Comparison of ENCODE assay signal across 12 cellular contexts in genomic region chr19:3187662-3188511, GRCh38. TPM values are rescaled to one million over a fixed set of nuclear protein-coding genes. Genes with fewer than 3 reads are reported as not detected.
DNase-seq lines count a peak whose midpoint lies in the region; ATAC-seq, FAIRE-seq and TF ChIP-seq lines count a peak whose summit lies in the region.
"Had no signal": no experiment of that assay in that cellular context is flagged by ENCODE, and none has a peak within 500 bp of the region (broad histone marks: within the 10 kb centered on the region; RNA-seq: fewer than 3 reads in every experiment).

No MANE protein-coding gene starts in this region.

- no peak for DNase-seq in CD8-positive, alpha-beta T cell
- DNase-seq in astrocyte (ENCODE audit: low read depth), result no peak
- DNase-seq in C1 segment of cervical spinal cord (lab: John Stamatoyannopoulos, UW), result no peak
- no peak for DNase-seq in ascending aorta (ENCODE audit: low spot score in 2 of 2)
- DNase-seq: activated CD8-positive, alpha-beta memory T cell treated with anti-CD3 and anti-CD28 coated beads, Interleukin-2, amount 50 U/mL, for 48 hours; dorsolateral prefrontal cortex; NCI-H2227 treated with DMSO at 0.1 percent for 48 hours had no signal

- H3K27me3 ChIP-seq in CD8-positive, alpha-beta T cell (ENCODE audit: insufficient read depth, low read length), result no peaks in the 10 kb centered on the region
- H3K27me3 ChIP-seq in HUES64 (ENCODE audit: insufficient read depth, low read length) (no peaks in the 10 kb centered on the region), astrocyte (ENCODE audit: insufficient read depth, low read length) (no peaks in the 10 kb centered on the region), ascending aorta (no peaks in the 10 kb centered on the region)
- H3K27me3 ChIP-seq: dorsolateral prefrontal cortex had no signal

- peak overlapping the region; percentile 85 for H3K4me3 Mint-ChIP-seq in CD8-positive, alpha-beta T cell
- H3K4me3 Mint-ChIP-seq in astrocyte (ENCODE audit: unreplicated experiment), result peak overlapping the region; percentile 98
- peak overlapping the region; percentile 90 to 96 (median 93) for H3K4me3 Mint-ChIP-seq in nephron

- H4K20me1 ChIP-seq in astrocyte (ENCODE audit: insufficient read depth, low read length), result peaks cover 48% of the 10 kb centered on the region

- peaks cover 70% of the 10 kb centered on the region for H3K79me2 ChIP-seq in astrocyte (ENCODE audit: insufficient read depth, low read length)

- 89% methylated on average over 36 of the region's 36 CpGs for WGBS in HUES64

- H3K9me3 ChIP-seq in CD8-positive, alpha-beta T cell (ENCODE audit: low read length), result no peaks in the 10 kb centered on the region
- no peaks in the 10 kb centered on the region for H3K9me3 ChIP-seq in HUES64 (ENCODE audit: insufficient read depth, low read depth, low read length)
- H3K9me3 ChIP-seq in astrocyte (ENCODE audit: insufficient read depth, low read depth, low read length), result no peaks in the 10 kb centered on the region
- no peaks in the 10 kb centered on the region for H3K9me3 ChIP-seq in ascending aorta

- intact Hi-C loops in CD8-positive, alpha-beta T cell (cut with DNase I, micrococcal nuclease), result loop anchor here (5.0 to 10.0 kb wide), 4 partner anchors 317 to 1803 kb away; partner anchors contain the start of genes DOHH (in 1 of the 2), FZR1 (in 1 of the 2), KLF16 (in 1 of the 2) and NDUFS7 (in 1 of the 2)
- intact Hi-C loops in ascending aorta (cut with DNase I), result no loop called here

- H3K27ac Mint-ChIP-seq in CD8-positive, alpha-beta T cell, result no peak overlapping the region
- no peak overlapping the region for H3K27ac Mint-ChIP-seq in astrocyte (ENCODE audit: unreplicated experiment)
- no peak overlapping the region for H3K27ac Mint-ChIP-seq in nephron

- POLR2A ChIA-PET in CD8-positive, alpha-beta T cell (lab: Charles Lee), result no interaction called here

- H2AFZ ChIP-seq in astrocyte (ENCODE audit: low read depth, low read length), result no peak overlapping the region

- H3K4me3 ChIP-seq in CD8-positive, alpha-beta T cell (ENCODE audit: low read depth, low read length), result no peak overlapping the region
- H3K4me3 ChIP-seq in HUES64 (ENCODE audit: low read length), result 0 out of 2 replicates have a peak overlapping the region, but pooled peaks have one; percentile 3
- no peak overlapping the region for H3K4me3 ChIP-seq in astrocyte (ENCODE audit: insufficient read depth, low read depth, low read length)
- no peak overlapping the region for H3K4me3 ChIP-seq in ascending aorta

- no peak for TF ChIP-seq CTCF in CD8-positive, alpha-beta T cell (IDR thresholded peaks at IDR 0.05)
- TF ChIP-seq CTCF in astrocyte (IDR thresholded peaks at IDR 0.05; ENCODE audit: insufficient read depth, low read depth, low read length) (no peak), nephron (IDR thresholded peaks at IDR 0.05; ENCODE audit: unreplicated experiment in 3 of 3) (no peak), ascending aorta (IDR thresholded peaks at IDR 0.05) (no peak)

- H3K27ac ChIP-seq in CD8-positive, alpha-beta T cell (ENCODE audit: low read depth, low read length), result no peak overlapping the region
- H3K27ac ChIP-seq in HUES64 (ENCODE audit: low read depth, low read length) (no peak overlapping the region), astrocyte (ENCODE audit: low read depth, low read length) (no peak overlapping the region), ascending aorta (no peak overlapping the region)
- H3K27ac ChIP-seq: dorsolateral prefrontal cortex had no signal

- peaks cover 8% of the 10 kb centered on the region for H3K36me3 ChIP-seq in CD8-positive, alpha-beta T cell (ENCODE audit: insufficient read depth, low read length)
- H3K36me3 ChIP-seq in HUES64 (ENCODE audit: insufficient read depth, low read length), result 0 out of 2 replicates have a peak, but pooled peaks cover 6% of the 10 kb centered on the region
- H3K36me3 ChIP-seq in astrocyte (ENCODE audit: insufficient read depth, low read length), result no peaks in the 10 kb centered on the region
- peaks cover 0 to 5% of the 10 kb centered on the region in 2 donors for H3K36me3 ChIP-seq in ascending aorta

- FAIRE-seq in astrocyte (lab: Jason Lieb, UNC), result no peak

- peaks cover 59% of the 10 kb centered on the region for H3K4me1 ChIP-seq in CD8-positive, alpha-beta T cell (ENCODE audit: insufficient read depth, low read length)
- H3K4me1 ChIP-seq in HUES64 (ENCODE audit: insufficient read depth, low read length) (peaks cover 9% of the 10 kb centered on the region; the same call in 1 of the 2 replicates), astrocyte (ENCODE audit: insufficient read depth, low read length) (peaks cover 8% of the 10 kb centered on the region), ascending aorta (peaks cover 13 to 16% of the 10 kb centered on the region in 2 donors)

- H3K4me2 ChIP-seq in astrocyte (ENCODE audit: low read length), result peak overlapping the region; percentile 95

- no peaks in the 10 kb centered on the region for H3K9me3 Mint-ChIP-seq in CD8-positive, alpha-beta T cell
- H3K9me3 Mint-ChIP-seq in astrocyte (ENCODE audit: unreplicated experiment) (peaks cover 1% of the 10 kb centered on the region), nephron (no peaks in the 10 kb centered on the region)

- CTCF ChIA-PET in CD8-positive, alpha-beta T cell (lab: Charles Lee), result no interaction called here

- H3K9ac ChIP-seq in HUES64 (ENCODE audit: low read depth, low read length) (0 out of 2 replicates have a peak overlapping the region, but pooled peaks have one; percentile 30), astrocyte (ENCODE audit: low read length) (peak overlapping the region; percentile 89)

- ATAC-seq in CD8-positive, alpha-beta T cell, result no peak
- ATAC-seq in GM19463 (IDR thresholded peaks at IDR 0.05; ENCODE audit: unreplicated experiment) (no peak), HG02571 (IDR thresholded peaks at IDR 0.05; ENCODE audit: unreplicated experiment) (no peak)

- H3K27me3 Mint-ChIP-seq in CD8-positive, alpha-beta T cell (ENCODE audit: low read depth), result no peaks in the 10 kb centered on the region
- H3K27me3 Mint-ChIP-seq in astrocyte (ENCODE audit: low read depth, unreplicated experiment), result no peaks in the 10 kb centered on the region
- H3K27me3 Mint-ChIP-seq in nephron (ENCODE audit: low read depth), result peaks cover 4% of the 10 kb centered on the region

- peaks cover 49% of the 10 kb centered on the region for H3K4me1 Mint-ChIP-seq in CD8-positive, alpha-beta T cell (ENCODE audit: low read depth)
- H3K4me1 Mint-ChIP-seq in astrocyte (ENCODE audit: low read depth, unreplicated experiment) (peaks cover 12% of the 10 kb centered on the region), nephron (peaks cover 13% of the 10 kb centered on the region)

- H3K36me3 Mint-ChIP-seq in CD8-positive, alpha-beta T cell, result peaks cover 32% of the 10 kb centered on the region
- peaks cover 2% of the 10 kb centered on the region for H3K36me3 Mint-ChIP-seq in astrocyte (ENCODE audit: low read depth, unreplicated experiment)
- no peaks in the 10 kb centered on the region for H3K36me3 Mint-ChIP-seq in nephron (ENCODE audit: low read depth)

RNA-seq across cellular contexts. Expression of gene NCLN, which starts 2.2 kb away (rescaled TPM):
- 10 to 100 TPM; 47.3 to 55.7 TPM for total RNA-seq in CD8-positive, alpha-beta T cell
- polyA plus RNA-seq in HUES64 (2013, experiment 1 of 2), result 70.1 TPM
- 66.4 TPM for polyA plus RNA-seq in HUES64 (2013, experiment 2 of 2)
- 95.8 and 97.3 TPM in 2 replicates for total RNA-seq in astrocyte
- 118 TPM for total RNA-seq in ascending aorta

RNA-seq across cellular contexts. Expression of gene S1PR4, which starts 9.3 kb away (rescaled TPM):
- 10 to 100 TPM; 76.3 to 80.3 TPM for total RNA-seq in CD8-positive, alpha-beta T cell
- not detected for polyA plus RNA-seq in HUES64 (2013, experiment 1 of 2)
- polyA plus RNA-seq in HUES64 (2013, experiment 2 of 2), result not detected
- not detected in 2 replicates for total RNA-seq in astrocyte
- total RNA-seq in ascending aorta, result 4.9 TPM

RNA-seq across cellular contexts. Expression of gene CELF5, which starts 36.6 kb away (rescaled TPM):
- total RNA-seq in CD8-positive, alpha-beta T cell, result under 1 TPM in 1 of 2 experiments, not detected in 1; 0.84 TPM
- 3.3 TPM for polyA plus RNA-seq in HUES64 (2013, experiment 1 of 2)
- polyA plus RNA-seq in HUES64 (2013, experiment 2 of 2), result 4.9 TPM
- total RNA-seq in astrocyte (1.2 and 1.4 TPM in 2 replicates), ascending aorta (not detected)
- total RNA-seq: posterior vena cava had no signal

RNA-seq across cellular contexts. Expression of gene GNA15, which starts 52.1 kb away (rescaled TPM):
- 1 to 10 TPM; 6.2 to 6.7 TPM for total RNA-seq in CD8-positive, alpha-beta T cell
- not detected for polyA plus RNA-seq in HUES64 (2013, experiment 1 of 2)
- polyA plus RNA-seq in HUES64 (2013, experiment 2 of 2), result not detected
- total RNA-seq in astrocyte (not detected in 2 replicates), ascending aorta (7.1 TPM)

Comparison
In these comparisons a context has a peak if more than half of its experiments do, and no peak if none do; other contexts are left out.
1. RNA of gene S1PR4, which starts 9.3 kb away (total RNA-seq): 76.3 to 80.3 TPM in CD8-positive, alpha-beta T cell; 4.9 TPM in ascending aorta (single experiment) and not detected in astrocyte; every median in the first group is over 10 times any median in the second.
2. Peak in every context shown above with its lines, with median percentiles within 50 percentile points of each other: H3K4me3 Mint-ChIP-seq.